ENCODE assay signal across 1 cellular context in the genomic region with DNA sequence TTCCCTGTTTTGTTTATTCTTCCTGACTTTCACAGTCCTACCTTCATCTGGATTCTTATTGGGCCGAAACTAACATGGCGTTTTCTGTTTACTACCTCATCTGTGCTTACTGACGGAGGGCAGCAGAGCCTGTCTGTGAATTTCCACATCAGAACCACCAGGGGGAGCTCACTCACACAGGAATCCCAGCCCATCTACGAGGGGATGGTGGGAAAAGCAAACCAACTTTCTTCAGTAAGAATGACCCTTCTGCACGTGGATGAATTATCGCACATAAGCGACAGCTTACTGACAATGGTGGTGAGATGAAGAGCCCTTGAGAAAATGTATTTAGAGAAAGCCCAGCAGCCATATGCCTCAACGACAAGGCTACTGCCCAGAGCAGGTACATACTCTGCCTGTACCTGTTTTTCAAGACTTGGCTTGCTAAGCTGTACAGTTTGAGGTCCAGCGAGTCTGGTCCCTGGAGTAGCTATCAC.
TF ChIP-seq lines count a peak whose summit lies in the region.

No MANE protein-coding gene starts in this region.

TF ChIP-seq in GM12878, 131 proteins besides CTCF, POLR2A, EP300 and RAD21 (continued from another document):
- peak; percentile 25; the same call in 1 of the 2 replicates for TF ChIP-seq ATF7 (IDR thresholded peaks at IDR 0.05; ENCODE audit: low read depth)
- peak; percentile 78 for TF ChIP-seq SMC3 (IDR thresholded peaks at IDR 0.05; ENCODE audit: borderline replicate concordance, low read length)
- TF ChIP-seq YY1 (IDR thresholded peaks at IDR 0.05; ENCODE audit: low read depth, low read length), result peak; percentile 81
- TF ChIP-seq, protein P1, sequence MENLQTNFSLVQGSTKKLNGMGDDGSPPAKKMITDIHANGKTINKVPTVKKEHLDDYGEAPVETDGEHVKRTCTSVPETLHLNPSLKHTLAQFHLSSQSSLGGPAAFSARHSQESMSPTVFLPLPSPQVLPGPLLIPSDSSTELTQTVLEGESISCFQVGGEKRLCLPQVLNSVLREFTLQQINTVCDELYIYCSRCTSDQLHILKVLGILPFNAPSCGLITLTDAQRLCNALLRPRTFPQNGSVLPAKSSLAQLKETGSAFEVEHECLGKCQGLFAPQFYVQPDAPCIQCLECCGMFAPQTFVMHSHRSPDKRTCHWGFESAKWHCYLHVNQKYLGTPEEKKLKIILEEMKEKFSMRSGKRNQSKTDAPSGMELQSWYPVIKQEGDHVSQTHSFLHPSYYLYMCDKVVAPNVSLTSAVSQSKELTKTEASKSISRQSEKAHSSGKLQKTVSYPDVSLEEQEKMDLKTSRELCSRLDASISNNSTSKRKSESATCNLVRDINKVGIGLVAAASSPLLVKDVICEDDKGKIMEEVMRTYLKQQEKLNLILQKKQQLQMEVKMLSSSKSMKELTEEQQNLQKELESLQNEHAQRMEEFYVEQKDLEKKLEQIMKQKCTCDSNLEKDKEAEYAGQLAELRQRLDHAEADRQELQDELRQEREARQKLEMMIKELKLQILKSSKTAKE (IDR thresholded peaks at IDR 0.05; ENCODE audit: low read depth, poor library complexity, severe bottlenecking), result no peak
- TF ChIP-seq HDGF (IDR thresholded peaks at IDR 0.05), result no peak
- no peak for TF ChIP-seq BCL11A (IDR thresholded peaks at IDR 0.05; ENCODE audit: low read depth, low read length)
- TF ChIP-seq SMARCA5 (IDR thresholded peaks at IDR 0.05), result no peak
- TF ChIP-seq NBN (IDR thresholded peaks at IDR 0.05), result 0 out of 2 replicates have a peak, but pooled peaks have one; percentile 30
- TF ChIP-seq, protein P2, sequence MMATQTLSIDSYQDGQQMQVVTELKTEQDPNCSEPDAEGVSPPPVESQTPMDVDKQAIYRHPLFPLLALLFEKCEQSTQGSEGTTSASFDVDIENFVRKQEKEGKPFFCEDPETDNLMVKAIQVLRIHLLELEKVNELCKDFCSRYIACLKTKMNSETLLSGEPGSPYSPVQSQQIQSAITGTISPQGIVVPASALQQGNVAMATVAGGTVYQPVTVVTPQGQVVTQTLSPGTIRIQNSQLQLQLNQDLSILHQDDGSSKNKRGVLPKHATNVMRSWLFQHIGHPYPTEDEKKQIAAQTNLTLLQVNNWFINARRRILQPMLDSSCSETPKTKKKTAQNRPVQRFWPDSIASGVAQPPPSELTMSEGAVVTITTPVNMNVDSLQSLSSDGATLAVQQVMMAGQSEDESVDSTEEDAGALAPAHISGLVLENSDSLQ (IDR thresholded peaks at IDR 0.05), result peak; percentile 27; the same call in 1 of the 2 replicates
- TF ChIP-seq RB1 (IDR thresholded peaks at IDR 0.05; ENCODE audit: borderline replicate concordance), result peak; percentile 48; the same call in 1 of the 2 replicates
- no peak for TF ChIP-seq SMAD5 (IDR thresholded peaks at IDR 0.05; ENCODE audit: low read depth)
- no peak for TF ChIP-seq CBX5 (IDR thresholded peaks at IDR 0.05; ENCODE audit: low read depth)
- no peak for TF ChIP-seq BACH1 (IDR thresholded peaks at IDR 0.05; ENCODE audit: borderline replicate concordance)
